ENCODE assay signal across 8 cellular contexts in genomic region chr10:22325272-22325947, GRCh38. TPM values are rescaled to one million over a fixed set of nuclear protein-coding genes. Genes with fewer than 3 reads are reported as not detected.
DNase-seq lines count a peak whose midpoint lies in the region; ATAC-seq and TF ChIP-seq lines count a peak whose summit lies in the region.

No MANE protein-coding gene starts in this region.

- ATAC-seq in GM18909 (IDR thresholded peaks at IDR 0.05; ENCODE audit: poor library complexity, unreplicated experiment) (peak; percentile 56), HG03097 (IDR thresholded peaks at IDR 0.05; ENCODE audit: low FRiP score, unreplicated experiment) (peak; percentile 52)

- no peak for TF ChIP-seq POLR2A in stomach (IDR thresholded peaks at IDR 0.05)

- WGBS in stomach, 5 donors: 0 to 2% (median 1%) methylated on average over 29 to 82 of the region's 82 CpGs

- peak overlapping the region; percentile 66 to 81 (median 77) for H3K27ac ChIP-seq in stomach

- H3K36me3 ChIP-seq in stomach: peaks cover 11 to 39% (median 31%) of the 10 kb centered on the region in 4 donors

- peak overlapping the region; percentile 52 to 67 (median 59) for H3K4me3 ChIP-seq in stomach

- H3K4me1 ChIP-seq in stomach: peaks cover 20 to 44% (median 38%) of the 10 kb centered on the region in 4 donors

- intact Hi-C loops in stomach (cut with DNase I; ENCODE audit: low total_unique reads): no loop called here

- peak; percentile 89 for DNase-seq in AG20443 (ENCODE audit: low spot score)
- peak; percentile 68 for DNase-seq in NOMO-1 treated with DMSO at 0.1 percent for 48 hours (lab: John Stamatoyannopoulos, UW; ENCODE audit: unreplicated experiment)
- DNase-seq in activated T-cell treated with anti-CD3 and anti-CD28 coated beads for 48 hours (ENCODE audit: low read depth): peak; percentile 63
- DNase-seq in epidermal melanocyte (ENCODE audit: insufficient read length, low spot score): peak; percentile 93
- peak; percentile 93 for DNase-seq in mesenteric fat pad (ENCODE audit: low spot score)
- peak; percentile 76 for DNase-seq in stomach

- H3K27me3 ChIP-seq in stomach: peaks cover 0 to 37% (median 10%) of the 10 kb centered on the region in 3 donors

- TF ChIP-seq EP300 in stomach (IDR thresholded peaks at IDR 0.05): no peak

- TF ChIP-seq CTCF in stomach (IDR thresholded peaks at IDR 0.05): no peak

- H3K9me3 ChIP-seq in stomach: no peaks in the 10 kb centered on the region

RNA-seq across cellular contexts. Expression of gene BMI1, which starts 4.5 kb away (rescaled TPM):
- total RNA-seq in mesenteric fat pad (58.1 TPM), stomach (100 to 1,000 TPM in 2 of 5 donors, 10 to 100 TPM in 3; 18.8 to 228 (median 57.5) TPM)
- 10 to 100 TPM; 14.9 to 25.5 (median 25.1) TPM for polyA plus RNA-seq in stomach

RNA-seq across cellular contexts. Expression of gene COMMD3, which starts 9.2 kb away (rescaled TPM):
- total RNA-seq in mesenteric fat pad (46.8 TPM), stomach (10 to 100 TPM in 3 of 5 donors, 1 to 10 TPM in 2; 4.1 to 38.0 (median 13.0) TPM)
- polyA plus RNA-seq in stomach: 10 to 100 TPM; 50.7 to 57.7 (median 51.2) TPM

RNA-seq across cellular contexts. Expression of gene SPAG6, which starts 19.9 kb away (rescaled TPM):
- total RNA-seq in mesenteric fat pad: 0.51 TPM
- not detected for total RNA-seq in stomach
- polyA plus RNA-seq in stomach: not detected

Comparison
In these comparisons a context has a peak if more than half of its experiments do, and no peak if none do; other contexts are left out.
1. Peak in every context shown above with its lines: DNase-seq, ATAC-seq, H3K4me3 ChIP-seq and H3K27ac ChIP-seq.